In genomic region chr10:50556238-50557120, GRCh38 we compare ENCODE assay signal across 18 cellular contexts.
DNase-seq lines count a peak whose midpoint lies in the region; ATAC-seq and TF ChIP-seq lines count a peak whose summit lies in the region.
"Had no signal": no experiment of that assay in that cellular context is flagged by ENCODE, and none has a peak within 500 bp of the region (broad histone marks: within the 10 kb centered on the region; RNA-seq: fewer than 3 reads in every experiment).

No MANE protein-coding gene starts in this region.

- no peaks in the 10 kb centered on the region for H3K9me2 ChIP-seq in GM23248 (ENCODE audit: insufficient read depth)

- CTCF ChIA-PET in Panc1 (lab: Charles Lee) = no interaction called here

- peaks cover 33% of the 10 kb centered on the region for H3F3A ChIP-seq in GM23248 (ENCODE audit: insufficient read depth)

- H3K4me1 ChIP-seq in GM23248 (ENCODE audit: insufficient read depth) = peaks cover 69% of the 10 kb centered on the region
- peaks cover 14% of the 10 kb centered on the region for H3K4me1 ChIP-seq in Panc1 (ENCODE audit: control insufficient read depth, insufficient read depth, low read length)
- H3K4me1 ChIP-seq in esophagus muscularis mucosa = peaks cover 78 to 93% (median 89%) of the 10 kb centered on the region in 4 donors
- peaks cover 2 to 41% (median 36%) of the 10 kb centered on the region in 5 donors for H3K4me1 ChIP-seq in subcutaneous abdominal adipose tissue (ENCODE audit: control insufficient read depth in 5 of 5, insufficient read depth in 5 of 5, low read length in 5 of 5)
- peaks cover 0 to 82% (median 33%) of the 10 kb centered on the region in 4 donors for H3K4me1 ChIP-seq in tibial nerve

- no peaks in the 10 kb centered on the region for H3K27me3 ChIP-seq in GM23248 (replicated peaks; ENCODE audit: insufficient read depth)
- no peaks in the 10 kb centered on the region for H3K27me3 ChIP-seq in Panc1 (ENCODE audit: control insufficient read depth, insufficient read depth, low read length)
- H3K27me3 ChIP-seq in esophagus muscularis mucosa = no peaks in the 10 kb centered on the region
- no peaks in the 10 kb centered on the region for H3K27me3 ChIP-seq in subcutaneous abdominal adipose tissue (ENCODE audit: control insufficient read depth in 5 of 5, insufficient read depth in 4 of 5, low read length in 5 of 5)
- H3K27me3 ChIP-seq in tibial nerve = no peaks in the 10 kb centered on the region
- H3K27me3 ChIP-seq: gastroesophageal sphincter, neural progenitor cell had no signal

- ATAC-seq in Panc1 = no peak
- ATAC-seq: activated CD8-positive, alpha-beta T cell treated with anti-CD3 and anti-CD28 coated beads for 36 hours; activated T-cell treated with anti-CD3 and anti-CD28 coated beads, Interleukin-2, amount 50 U/mL, for 4 hours; gastroesophageal sphincter; HCT116 had no signal

- in situ Hi-C loops in GM23248 (cut with MboI) (no loop called here), Panc1 (cut with HindIII; ENCODE audit: low pct_unique_long_range_greater_than_20kb, low sequenced_read_pairs) (no loop called here)

- BruUV-seq in Panc1 (replicated peaks; lab: Mats Ljungman, UMichigan) = no TSS peak

- no peak for DNase-seq in GM23248
- DNase-seq in Panc1 (ENCODE audit: low read depth, low spot score) = no peak
- DNase-seq in esophagus muscularis mucosa (ENCODE audit: extremely low spot score) = no peak
- no peak for DNase-seq in A172 (ENCODE audit: low spot score)
- no peak for DNase-seq in NCI-H510A (lab: John Stamatoyannopoulos, UW)
- no peak for DNase-seq in activated CD8-positive, alpha-beta memory T cell treated with anti-CD3 and anti-CD28 coated beads, Interleukin-2, amount 50 U/mL, for 48 hours
- no peak for DNase-seq in tibial nerve (ENCODE audit: low spot score in 2 of 2)
- DNase-seq: activated CD8-positive, alpha-beta T cell treated with anti-CD3 and anti-CD28 coated beads for 36 hours; activated naive CD4-positive, alpha-beta T cell treated with anti-CD3 and anti-CD28 coated beads, Interleukin-2, amount 50 U/mL, for 16 hours; activated T-cell treated with anti-CD3 and anti-CD28 coated beads, Interleukin-2, amount 50 U/mL, for 4 hours; KBM-7; PC-9 had no signal

- no peak overlapping the region for H2AFZ ChIP-seq in GM23248
- H2AFZ ChIP-seq: neural progenitor cell, PC-9 had no signal

- no peaks in the 10 kb centered on the region for H3K36me3 ChIP-seq in GM23248 (ENCODE audit: low read depth)
- no peaks in the 10 kb centered on the region for H3K36me3 ChIP-seq in Panc1 (ENCODE audit: control insufficient read depth, insufficient read depth, low read length)
- no peaks in the 10 kb centered on the region for H3K36me3 ChIP-seq in esophagus muscularis mucosa
- H3K36me3 ChIP-seq in subcutaneous abdominal adipose tissue (ENCODE audit: control insufficient read depth in 5 of 5, insufficient read depth in 5 of 5, low read length in 5 of 5) = no peaks in the 10 kb centered on the region
- H3K36me3 ChIP-seq in tibial nerve = no peaks in the 10 kb centered on the region
- H3K36me3 ChIP-seq: gastroesophageal sphincter, neural progenitor cell had no signal

- H3K4me3 ChIP-seq in GM23248 = no peak overlapping the region
- H3K4me3 ChIP-seq in Panc1 (ENCODE audit: low read depth in 2 of 2, low read length in 2 of 2) = no peak overlapping the region
- H3K4me3 ChIP-seq in esophagus muscularis mucosa = no peak overlapping the region
- no peak overlapping the region for H3K4me3 ChIP-seq in subcutaneous abdominal adipose tissue (ENCODE audit: low read depth in 1 of 5, low read length in 5 of 5)
- H3K4me3 ChIP-seq in tibial nerve = no peak overlapping the region
- H3K4me3 ChIP-seq: gastroesophageal sphincter, neural progenitor cell, PC-9 had no signal

- TF ChIP-seq POLR2A in esophagus muscularis mucosa (IDR thresholded peaks at IDR 0.05; ENCODE audit: low read depth) (no peak), tibial nerve (IDR thresholded peaks at IDR 0.05) (no peak)

- H3K9ac ChIP-seq in GM23248 = no peak overlapping the region
- no peak overlapping the region for H3K9ac ChIP-seq in subcutaneous abdominal adipose tissue (ENCODE audit: low read length in 5 of 5)
- H3K9ac ChIP-seq: neural progenitor cell had no signal

- no peak for TF ChIP-seq CTCF in Panc1 (IDR thresholded peaks at IDR 0.05)
- TF ChIP-seq CTCF in esophagus muscularis mucosa (IDR thresholded peaks at IDR 0.05) = no peak
- TF ChIP-seq CTCF in tibial nerve (IDR thresholded peaks at IDR 0.05) = no peak

- no peak overlapping the region for H3K27ac ChIP-seq in GM23248
- H3K27ac ChIP-seq in Panc1 (ENCODE audit: low read length) = 0 out of 2 replicates have a peak overlapping the region, but pooled peaks have one; percentile 2
- H3K27ac ChIP-seq in esophagus muscularis mucosa (replicated peaks in 1 of 4) = peak overlapping the region; percentile 50 to 64 (median 57)
- H3K27ac ChIP-seq in subcutaneous abdominal adipose tissue (ENCODE audit: low read depth, low read length) = peak overlapping the region; percentile 49
- peak overlapping the region in 1 of 4 donors; percentile 58 for H3K27ac ChIP-seq in tibial nerve
- H3K27ac ChIP-seq: epithelial cell of prostate, HL-60, neural progenitor cell, PC-9 had no signal

- no peaks in the 10 kb centered on the region for H4K20me1 ChIP-seq in GM23248 (ENCODE audit: insufficient read depth)

- intact Hi-C loops in Panc1 (cut with micrococcal nuclease; ENCODE audit: unreplicated experiment) (no loop called here), esophagus muscularis mucosa (cut with DNase I) (loop anchor here (5.0 kb wide), 1 partner anchor 139 kb away; no protein-coding TSS in a partner anchor)

- no peaks in the 10 kb centered on the region; the same call in 1 of the 2 replicates for H3K79me2 ChIP-seq in GM23248 (ENCODE audit: insufficient read depth)

- POLR2A ChIA-PET in Panc1 (lab: Charles Lee) = no interaction called here

- TF ChIP-seq EP300 in esophagus muscularis mucosa (IDR thresholded peaks at IDR 0.05) (no peak), tibial nerve (IDR thresholded peaks at IDR 0.05) (no peak)

- peak overlapping the region; percentile 60 for H3K4me2 ChIP-seq in GM23248 (ENCODE audit: unreplicated experiment)
- H3K4me2 ChIP-seq: neural progenitor cell, PC-9 had no signal

- 93 to 97% methylated on average over 9 of the region's 9 CpGs for WGBS in GM23248 (ENCODE audit: low coverage in 1 of 2, low lambda C conversion rate in 2 of 2, missing lambda C conversion rate in 2 of 2), 2 experiments
- 84% methylated on average over 9 of the region's 9 CpGs for WGBS in esophagus muscularis mucosa
- 73 to 86% methylated on average over 9 of the region's 9 CpGs for WGBS in tibial nerve, 2 donors

- H3K9me3 ChIP-seq in GM23248 (ENCODE audit: low read depth) (no peaks in the 10 kb centered on the region), Panc1 (ENCODE audit: control insufficient read depth, insufficient read depth, low read depth, low read length) (no peaks in the 10 kb centered on the region), esophagus muscularis mucosa (no peaks in the 10 kb centered on the region), subcutaneous abdominal adipose tissue (ENCODE audit: control insufficient read depth in 5 of 5, low read length in 5 of 5) (no peaks in the 10 kb centered on the region), tibial nerve (no peaks in the 10 kb centered on the region)
- H3K9me3 ChIP-seq: gastroesophageal sphincter had no signal
